Comparison of ENCODE assay signal across 9 cellular contexts in the genomic region with DNA sequence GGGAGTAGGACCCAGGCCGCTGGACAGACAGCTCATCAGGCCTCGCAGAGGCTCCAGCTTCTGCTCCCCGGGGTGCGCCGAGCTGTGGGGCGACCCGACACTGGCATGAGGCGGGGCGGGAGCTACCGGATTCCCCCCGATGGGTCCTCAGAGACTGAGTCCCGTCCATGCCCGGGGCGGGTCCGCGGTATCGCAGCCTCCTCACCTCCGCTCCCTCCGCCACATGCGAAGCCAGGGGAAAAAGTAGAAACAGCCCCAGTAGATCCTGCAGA. TPM values are rescaled to one million over a fixed set of nuclear protein-coding genes. Genes with fewer than 3 reads are reported as not detected.
DNase-seq lines count a peak whose midpoint lies in the region; ATAC-seq and TF ChIP-seq lines count a peak whose summit lies in the region.
"Had no signal": no experiment of that assay in that cellular context is flagged by ENCODE, and none has a peak within 500 bp of the region (broad histone marks: within the 10 kb centered on the region; RNA-seq: fewer than 3 reads in every experiment).

No MANE protein-coding gene starts in this region.

- BruUV-seq in MCF 10A (replicated peaks; lab: Mats Ljungman, UMichigan) = no TSS peak

- H3K4me3 Mint-ChIP-seq in MCF 10A (ENCODE audit: unreplicated experiment) (peak overlapping the region; percentile 92), naive B cell (peak overlapping the region; percentile 75 to 96 (median 93))

- CTCF ChIA-PET in MCF 10A (lab: Yijun Ruan, JAX) = interaction anchor here (0.9 to 1.5 kb wide), 4 partner anchors 12 to 31 kb away, joined by 3 to 5 read pairs (median 4); partner anchors contain the start of gene GALT

- H3K36me3 Mint-ChIP-seq in MCF 10A (ENCODE audit: insufficient read depth, unreplicated experiment) (peaks cover 21% of the 10 kb centered on the region), naive B cell (peaks cover 8 to 16% of the 10 kb centered on the region in 2 donors)

- DNase-seq in MCF 10A (ENCODE audit: unreplicated experiment) (no peak), naive B cell (no peak), COR-L47 (lab: John Stamatoyannopoulos, UW) (no peak), NCI-H345 treated with DMSO at 0.1 percent for 48 hours (lab: John Stamatoyannopoulos, UW; ENCODE audit: unreplicated experiment) (no peak)
- DNase-seq in stimulated activated CD4-positive, alpha-beta T cell treated with anti-CD3 and anti-CD28 coated beads, Interleukin-4, amount 100 ng/mL, for 4 hours = no peak
- no peak for DNase-seq in activated CD4-positive, alpha-beta T cell treated with anti-CD3 and anti-CD28 coated beads, Interleukin-2, amount 50 U/mL, for 4 hours

- POLR2A ChIA-PET in MCF 10A (lab: Yijun Ruan, JAX) = interaction anchor here (0.5 to 2.7 kb wide), 8 partner anchors 13 to 45 kb away, joined by 3 to 11 read pairs (median 4); partner anchors contain the start of genes CCL21, GALT, IL11RA and SIGMAR1

- peaks cover 17% of the 10 kb centered on the region for H3K4me1 Mint-ChIP-seq in MCF 10A (ENCODE audit: insufficient read depth, unreplicated experiment)
- peaks cover 24 to 26% (median 24%) of the 10 kb centered on the region in 3 donors for H3K4me1 Mint-ChIP-seq in naive B cell

- no peak for TF ChIP-seq CTCF in MCF 10A (IDR thresholded peaks at IDR 0.05; ENCODE audit: unreplicated experiment)

- H3K27ac Mint-ChIP-seq in MCF 10A (ENCODE audit: low read depth, unreplicated experiment) = peak overlapping the region; percentile 96
- peak overlapping the region in 2 of 6 donors; percentile 92 to 98 for H3K27ac Mint-ChIP-seq in naive B cell

- ATAC-seq in GM18909 (IDR thresholded peaks at IDR 0.05; ENCODE audit: poor library complexity, unreplicated experiment) (peak; percentile 33), HG03108 (IDR thresholded peaks at IDR 0.05; ENCODE audit: unreplicated experiment) (peak; percentile 19), naive B cell (ENCODE audit: low read depth in 2 of 2) (peak; percentile 4 to 6)

- intact Hi-C loops in MCF 10A (cut with micrococcal nuclease) = loop anchor here (2.0 kb wide), 1 partner anchor 18 kb away; the partner anchor contains the start of gene GALT

- H3K9me3 Mint-ChIP-seq in MCF 10A (ENCODE audit: unreplicated experiment) = peaks cover 7% of the 10 kb centered on the region
- H3K9me3 Mint-ChIP-seq in naive B cell = peaks cover 6 to 11% (median 9%) of the 10 kb centered on the region in 7 donors

- H3K27me3 Mint-ChIP-seq in MCF 10A (ENCODE audit: insufficient read depth, unreplicated experiment) (no peaks in the 10 kb centered on the region), naive B cell (no peaks in the 10 kb centered on the region)

RNA-seq across cellular contexts. Expression of gene CCL27, which starts 2.6 kb away (rescaled TPM):
- total RNA-seq in MCF 10A (2022) = 0.49 TPM in 1 of 2 replicates, not detected in the other
- polyA plus RNA-seq in naive B cell (ENCODE audit: low read depth in 6 of 6) = not detected

RNA-seq across cellular contexts. Expression of gene IL11RA, which starts 13.1 kb away (rescaled TPM):
- total RNA-seq in MCF 10A (2022) = 4.0 and 8.0 TPM in 2 replicates
- polyA plus RNA-seq in naive B cell (ENCODE audit: low read depth in 6 of 6) = 1 to 10 TPM; 2.0 to 7.4 (median 3.0) TPM

RNA-seq across cellular contexts. Expression of gene GALT, which starts 18.6 kb away (rescaled TPM):
- total RNA-seq in MCF 10A (2022) = 21.3 and 26.8 TPM in 2 replicates
- polyA plus RNA-seq in naive B cell (ENCODE audit: low read depth in 6 of 6) = 10 to 100 TPM; 29.1 to 51.1 (median 36.3) TPM

RNA-seq across cellular contexts. Expression of gene CCL19, which starts 26.0 kb away (rescaled TPM):
- total RNA-seq in MCF 10A (2022) = not detected in 2 replicates
- polyA plus RNA-seq in naive B cell (ENCODE audit: low read depth in 6 of 6) = not detected
- total RNA-seq: activated CD8-positive, alpha-beta memory T cell treated with anti-CD3 and anti-CD28 coated beads for 36 hours had no signal

RNA-seq across cellular contexts. Expression of gene SIGMAR1, which starts 27.5 kb away (rescaled TPM):
- 82.1 and 99.8 TPM in 2 replicates for total RNA-seq in MCF 10A (2022)
- 10 to 100 TPM; 40.1 to 75.8 (median 47.0) TPM for polyA plus RNA-seq in naive B cell (ENCODE audit: low read depth in 6 of 6)
